Comparison of ENCODE assay signal across 14 cellular contexts in the genomic region with DNA sequence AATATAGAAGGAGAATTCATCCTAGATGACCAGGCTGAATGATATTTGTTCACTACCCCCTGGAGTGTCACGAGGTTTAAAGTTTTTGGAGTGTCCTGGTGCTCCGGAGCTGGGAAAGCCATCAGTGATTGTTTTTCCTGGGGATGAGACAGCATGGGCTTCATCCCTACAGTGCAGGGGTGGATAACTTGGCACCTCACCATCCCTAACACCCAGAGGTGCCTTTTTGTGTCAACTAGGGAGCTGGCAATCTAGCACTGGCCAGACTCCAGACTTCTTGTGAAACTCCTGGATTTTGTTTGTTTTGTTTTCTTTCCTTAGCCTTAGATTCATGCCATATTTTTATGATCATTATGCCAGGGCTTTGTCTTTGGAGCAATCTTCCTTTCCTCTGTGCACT.
DNase-seq lines count a peak whose midpoint lies in the region; ATAC-seq, FAIRE-seq and TF ChIP-seq lines count a peak whose summit lies in the region.
"Had no signal": no experiment of that assay in that cellular context is flagged by ENCODE, and none has a peak within 500 bp of the region (broad histone marks: within the 10 kb centered on the region; RNA-seq: fewer than 3 reads in every experiment).

No MANE protein-coding gene starts in this region.

- no peak for FAIRE-seq in small intestine (lab: Jason Lieb, UNC)
- FAIRE-seq: GM18507 had no signal

- H3K9me3 ChIP-seq in body of pancreas (no peaks in the 10 kb centered on the region), lower lobe of right lung (no peaks in the 10 kb centered on the region), thyroid gland (no peaks in the 10 kb centered on the region), small intestine (ENCODE audit: control insufficient read depth, low read depth) (no peaks in the 10 kb centered on the region)

- TF ChIP-seq CTCF in body of pancreas (IDR thresholded peaks at IDR 0.05), result no peak
- no peak for TF ChIP-seq CTCF in lower lobe of right lung (IDR thresholded peaks at IDR 0.05)
- no peak for TF ChIP-seq CTCF in thyroid gland (IDR thresholded peaks at IDR 0.05)

- DNase-seq in HCEC 1CT (peak; percentile 11), body of pancreas (peak; percentile 38 to 69 (median 63)), lower lobe of right lung (no peak), thyroid gland (peak; percentile 59 to 70), small intestine (no peak), hepatic stellate cell (ENCODE audit: low spot score) (no peak)
- DNase-seq in activated CD4-positive, alpha-beta T cell treated with anti-CD3 and anti-CD28 coated beads, Interleukin-2, amount 10 ng/mL, durations not matched to agents 24 days and 14 days, result no peak
- DNase-seq: activated CD4-positive, alpha-beta T cell treated with anti-CD3 and anti-CD28 coated beads for 4 hours; activated naive CD8-positive, alpha-beta T cell treated with anti-CD3 and anti-CD28 coated beads, Interleukin-2, amount 10 ng/mL, durations not matched to agents 7 days and 5 days; activated T-cell treated with anti-CD3 and anti-CD28 coated beads for 4 hours; NCI-H2171; SHP77 had no signal

- H3K4me3 ChIP-seq in body of pancreas (no peak overlapping the region), lower lobe of right lung (no peak overlapping the region), thyroid gland (replicated peaks in 1 of 3) (no peak overlapping the region), small intestine (ENCODE audit: low read depth in 1 of 2, low read length in 2 of 2) (no peak overlapping the region)

- no peaks in the 10 kb centered on the region for H3K9me3 Mint-ChIP-seq in activated CD4-positive, alpha-beta T cell treated with anti-CD3 and anti-CD28 coated beads, Interleukin-2, amount 10 ng/mL, durations not matched to agents 24 days and 14 days
- H3K9me3 Mint-ChIP-seq: activated naive CD8-positive, alpha-beta T cell treated with anti-CD3 and anti-CD28 coated beads, Interleukin-2, amount 10 ng/mL, durations not matched to agents 7 days and 5 days; memory B cell had no signal

- H3K27me3 Mint-ChIP-seq in activated CD4-positive, alpha-beta T cell treated with anti-CD3 and anti-CD28 coated beads, Interleukin-2, amount 10 ng/mL, durations not matched to agents 24 days and 14 days, result no peaks in the 10 kb centered on the region
- H3K27me3 Mint-ChIP-seq: activated naive CD8-positive, alpha-beta T cell treated with anti-CD3 and anti-CD28 coated beads, Interleukin-2, amount 10 ng/mL, durations not matched to agents 7 days and 5 days; memory B cell had no signal

- 47 to 55% methylated on average over 2 of the region's 2 CpGs for WGBS in body of pancreas, 2 donors
- WGBS in thyroid gland, 2 donors, result 45 to 83% methylated on average over 2 of the region's 2 CpGs
- 78 to 92% (median 89%) methylated on average over 2 of the region's 2 CpGs for WGBS in small intestine, 3 donors

- H3K27ac Mint-ChIP-seq in activated CD4-positive, alpha-beta T cell treated with anti-CD3 and anti-CD28 coated beads, Interleukin-2, amount 10 ng/mL, durations not matched to agents 24 days and 14 days, result no peak overlapping the region
- H3K27ac Mint-ChIP-seq: activated naive CD8-positive, alpha-beta T cell treated with anti-CD3 and anti-CD28 coated beads, Interleukin-2, amount 10 ng/mL, durations not matched to agents 7 days and 5 days; memory B cell had no signal

- ATAC-seq in body of pancreas (peak; percentile 69), lower lobe of right lung (peak; percentile 23 to 31)

- H3K36me3 Mint-ChIP-seq in activated CD4-positive, alpha-beta T cell treated with anti-CD3 and anti-CD28 coated beads, Interleukin-2, amount 10 ng/mL, durations not matched to agents 24 days and 14 days (ENCODE audit: low read depth), result no peaks in the 10 kb centered on the region
- H3K36me3 Mint-ChIP-seq: activated naive CD8-positive, alpha-beta T cell treated with anti-CD3 and anti-CD28 coated beads, Interleukin-2, amount 10 ng/mL, durations not matched to agents 7 days and 5 days; memory B cell had no signal

- intact Hi-C loops in body of pancreas (cut with DNase I) (no loop called here), lower lobe of right lung (cut with DNase I) (no loop called here), thyroid gland (cut with DNase I) (no loop called here)
- intact Hi-C loops in activated CD4-positive, alpha-beta T cell treated with anti-CD3 and anti-CD28 coated beads, Interleukin-2, amount 10 ng/mL, durations not matched to agents 24 days and 14 days (cut with micrococcal nuclease), result no loop called here

- TF ChIP-seq POLR2A in body of pancreas (IDR thresholded peaks at IDR 0.05), result no peak
- no peak for TF ChIP-seq POLR2A in thyroid gland (IDR thresholded peaks at IDR 0.05)

- H3K27ac ChIP-seq in body of pancreas, result peak overlapping the region in 3 of 4 donors; percentile 13 to 64 (median 53)
- peak overlapping the region; percentile 27 for H3K27ac ChIP-seq in lower lobe of right lung
- no peak overlapping the region for H3K27ac ChIP-seq in thyroid gland
- no peak overlapping the region for H3K27ac ChIP-seq in small intestine (ENCODE audit: low read depth in 1 of 2, low read length in 1 of 2)

- H3K27me3 ChIP-seq in body of pancreas, result no peaks in the 10 kb centered on the region
- no peaks in the 10 kb centered on the region for H3K27me3 ChIP-seq in lower lobe of right lung (ENCODE audit: low read depth)
- H3K27me3 ChIP-seq in thyroid gland, result no peaks in the 10 kb centered on the region
- H3K27me3 ChIP-seq in small intestine (ENCODE audit: control insufficient read depth in 2 of 2, insufficient read depth in 2 of 2, low read length in 2 of 2), result no peaks in the 10 kb centered on the region

- H3K36me3 ChIP-seq in body of pancreas (replicated peaks in 1 of 2; ENCODE audit: insufficient read depth in 1 of 2, low read depth in 2 of 2), result no peaks in the 10 kb centered on the region
- no peaks in the 10 kb centered on the region for H3K36me3 ChIP-seq in lower lobe of right lung
- H3K36me3 ChIP-seq in thyroid gland, result no peaks in the 10 kb centered on the region
- H3K36me3 ChIP-seq in small intestine (ENCODE audit: control insufficient read depth in 2 of 2, insufficient read depth in 2 of 2, low read length in 2 of 2), result no peaks in the 10 kb centered on the region

- peaks cover 9% of the 10 kb centered on the region for H3K4me1 Mint-ChIP-seq in activated CD4-positive, alpha-beta T cell treated with anti-CD3 and anti-CD28 coated beads, Interleukin-2, amount 10 ng/mL, durations not matched to agents 24 days and 14 days

- H3K4me1 ChIP-seq in body of pancreas, result peaks cover 42% of the 10 kb centered on the region
- peaks cover 58% of the 10 kb centered on the region for H3K4me1 ChIP-seq in lower lobe of right lung
- peaks cover 17% of the 10 kb centered on the region in 2 donors for H3K4me1 ChIP-seq in thyroid gland
- peaks cover 0 to 2% of the 10 kb centered on the region in 2 donors for H3K4me1 ChIP-seq in small intestine (ENCODE audit: control insufficient read depth in 2 of 2, insufficient read depth in 1 of 2, low read depth in 1 of 2, low read length in 1 of 2)

- H3K4me3 Mint-ChIP-seq in activated CD4-positive, alpha-beta T cell treated with anti-CD3 and anti-CD28 coated beads, Interleukin-2, amount 10 ng/mL, durations not matched to agents 24 days and 14 days, result no peak overlapping the region
- H3K4me3 Mint-ChIP-seq: activated naive CD8-positive, alpha-beta T cell treated with anti-CD3 and anti-CD28 coated beads, Interleukin-2, amount 10 ng/mL, durations not matched to agents 7 days and 5 days; memory B cell had no signal

Comparison
In these comparisons a context has a peak if more than half of its experiments do, and no peak if none do; other contexts are left out.
1. DNase-seq: peak in HCEC 1CT (single experiment), body of pancreas (4 of 4) and thyroid gland (2 of 2); none in lower lobe of right lung (single experiment), small intestine (single experiment), hepatic stellate cell (single experiment) and activated CD4-positive, alpha-beta T cell treated with anti-CD3 and anti-CD28 coated beads, Interleukin-2, amount 10 ng/mL, durations not matched to agents 24 days and 14 days (single experiment).
2. H3K27ac ChIP-seq: peak in body of pancreas (3 of 4) and lower lobe of right lung (single experiment); none in thyroid gland (0 of 3) and small intestine (0 of 2).